19 cellular contexts compared by ENCODE assay signal in genomic region chr2:158047156-158047611, GRCh38. TPM values are rescaled to one million over a fixed set of nuclear protein-coding genes. Genes with fewer than 3 reads are reported as not detected.
"Had no signal": no experiment of that assay in that cellular context is flagged by ENCODE, and none has a peak within 500 bp of the region (broad histone marks: within the 10 kb centered on the region; RNA-seq: fewer than 3 reads in every experiment).

No MANE protein-coding gene starts in this region.

- H3K9me3 ChIP-seq: gastroesophageal sphincter, heart right ventricle, tibial nerve had no signal

- DNase-seq: activated CD4-positive, alpha-beta T cell treated with anti-CD3 and anti-CD28 coated beads, Interleukin-2, amount 10 ng/mL, durations not matched to agents 24 days and 14 days; activated CD4-positive, CD25-positive, alpha-beta regulatory T cell; activated CD8-positive, alpha-beta memory T cell treated with anti-CD3 and anti-CD28 coated beads, Interleukin-2, amount 50 U/mL, for 48 hours; activated gamma-delta T cell treated with Interleukin-2 at 50 U/mL for 16 hours; activated naive CD8-positive, alpha-beta T cell treated with anti-CD3 and anti-CD28 coated beads for 36 hours; effector memory CD8-positive, alpha-beta T cell; heart right ventricle; naive thymus-derived CD8-positive, alpha-beta T cell; stimulated activated CD4-positive, alpha-beta T cell treated with anti-CD3 and anti-CD28 coated beads, Interleukin-15, amount 100 ng/mL, for 24 hours; stimulated activated CD4-positive, alpha-beta T cell treated with anti-CD3 and anti-CD28 coated beads, Interleukin-4, amount 100 ng/mL, for 1 hour; stimulated activated naive B cell treated with anti-CD40 and anti-IgM and Interleukin-4, amounts not matched to agents 10 μg/mL and 1 μg/mL and 100 μg/mL, for 72 hours; T-helper 17 cell had no signal

- H3K36me3 ChIP-seq: gastroesophageal sphincter, heart right ventricle, tibial nerve had no signal

- ATAC-seq: effector memory CD8-positive, alpha-beta T cell; gastroesophageal sphincter; heart right ventricle; naive thymus-derived CD8-positive, alpha-beta T cell; stimulated activated naive B cell treated with anti-CD40 and anti-IgM and Interleukin-4, amounts not matched to agents 10 μg/mL and 1 μg/mL and 100 μg/mL, for 72 hours; T-helper 17 cell had no signal

- H3K4me3 ChIP-seq: gastroesophageal sphincter, heart right ventricle, tibial nerve had no signal

- H3K4me1 ChIP-seq: gastroesophageal sphincter, tibial nerve had no signal

- H3K27ac ChIP-seq: epithelial cell of prostate, gastroesophageal sphincter, heart right ventricle, tibial nerve had no signal

- H3K27me3 ChIP-seq: gastroesophageal sphincter, heart right ventricle, tibial nerve had no signal

RNA-seq across cellular contexts. Expression of gene UPP2, which starts 54.5 kb away (rescaled TPM):
- total RNA-seq: activated CD4-positive, alpha-beta T cell treated with anti-CD3 and anti-CD28 coated beads, Interleukin-2, amount 10 ng/mL, durations not matched to agents 24 days and 14 days; activated naive CD8-positive, alpha-beta T cell treated with anti-CD3 and anti-CD28 coated beads for 36 hours; heart right ventricle; mucosa of gallbladder; naive thymus-derived CD8-positive, alpha-beta T cell; posterior vena cava; skeletal muscle tissue; subcutaneous adipose tissue; T-helper 17 cell; tibial nerve had no signal
